Comparison of ENCODE assay signal across 8 cellular contexts in genomic region chr20:64083380-64084208, GRCh38. TPM values are rescaled to one million over a fixed set of nuclear protein-coding genes. Genes with fewer than 3 reads are reported as not detected.
DNase-seq lines count a peak whose midpoint lies in the region; ATAC-seq and TF ChIP-seq lines count a peak whose summit lies in the region.

No MANE protein-coding gene starts in this region.

- peaks cover 0 to 9% (median 2%) of the 10 kb centered on the region in 7 donors for H3K9me3 Mint-ChIP-seq in CD4-positive, CD25-positive, alpha-beta regulatory T cell
- H3K9me3 Mint-ChIP-seq in activated T-helper 17 cell treated with anti-CD3 and anti-CD28 coated beads, Interleukin-2, amount 50 U/mL, for 72 hours: no peaks in the 10 kb centered on the region
- peaks cover 16% of the 10 kb centered on the region for H3K9me3 Mint-ChIP-seq in nephron progenitor cell

- H3K4me3 Mint-ChIP-seq in CD4-positive, CD25-positive, alpha-beta regulatory T cell: peak overlapping the region; percentile 72 to 94 (median 82)
- H3K4me3 Mint-ChIP-seq in activated T-helper 17 cell treated with anti-CD3 and anti-CD28 coated beads, Interleukin-2, amount 50 U/mL, for 72 hours: peak overlapping the region; percentile 79
- peak overlapping the region; percentile 71 for H3K4me3 Mint-ChIP-seq in nephron progenitor cell

- H3K9ac ChIP-seq in HUES48 (ENCODE audit: low read depth, low read length): no peak overlapping the region

- peak; percentile 54 to 71 (median 55) for DNase-seq in CD4-positive, CD25-positive, alpha-beta regulatory T cell
- DNase-seq in OCI-M2 (lab: John Stamatoyannopoulos, UW; ENCODE audit: unreplicated experiment): peak; percentile 52
- peak; percentile 63 for DNase-seq in fibroblast of mammary gland (ENCODE audit: low read depth)
- DNase-seq in nephron progenitor cell: peak; percentile 91
- peak in 33 of 49 donors; percentile 10 to 90 (median 57) for DNase-seq in substantia nigra (lab: John Stamatoyannopoulos, UW)

- H3K4me1 Mint-ChIP-seq in CD4-positive, CD25-positive, alpha-beta regulatory T cell: peaks cover 0 to 37% (median 11%) of the 10 kb centered on the region in 4 donors
- no peaks in the 10 kb centered on the region for H3K4me1 Mint-ChIP-seq in activated T-helper 17 cell treated with anti-CD3 and anti-CD28 coated beads, Interleukin-2, amount 50 U/mL, for 72 hours
- peaks cover 33% of the 10 kb centered on the region for H3K4me1 Mint-ChIP-seq in nephron progenitor cell

- H3K4me1 ChIP-seq in CD4-positive, CD25-positive, alpha-beta regulatory T cell (ENCODE audit: control insufficient read depth, insufficient read depth, low read length, poor library complexity, severe bottlenecking): peaks cover 37% of the 10 kb centered on the region
- H3K4me1 ChIP-seq in HUES48 (ENCODE audit: control insufficient read depth, insufficient read depth, low read length): peaks cover 24% of the 10 kb centered on the region

- H3K27me3 Mint-ChIP-seq in CD4-positive, CD25-positive, alpha-beta regulatory T cell: peaks cover 33% of the 10 kb centered on the region
- peaks cover 3% of the 10 kb centered on the region for H3K27me3 Mint-ChIP-seq in activated T-helper 17 cell treated with anti-CD3 and anti-CD28 coated beads, Interleukin-2, amount 50 U/mL, for 72 hours
- peaks cover 70% of the 10 kb centered on the region for H3K27me3 Mint-ChIP-seq in nephron progenitor cell (ENCODE audit: low read depth, poor library complexity)

- no peak overlapping the region for H3K27ac ChIP-seq in CD4-positive, CD25-positive, alpha-beta regulatory T cell (ENCODE audit: insufficient read depth, low read length, poor library complexity, severe bottlenecking)
- H3K27ac ChIP-seq in HUES48 (ENCODE audit: low read depth, low read length): no peak overlapping the region
- no peak overlapping the region for H3K27ac ChIP-seq in substantia nigra (ENCODE audit: low read depth, low read length, poor library complexity, severe bottlenecking)

- TF ChIP-seq CTCF in fibroblast of mammary gland (conservative IDR thresholded peaks at IDR 0.05; ENCODE audit: control insufficient read depth, insufficient read depth, low read depth, low read length): no peak
- TF ChIP-seq CTCF in nephron progenitor cell (IDR thresholded peaks at IDR 0.05): peak; percentile 46

- peaks cover 0 to 6% of the 10 kb centered on the region in 2 experiments for H3K9me3 ChIP-seq in CD4-positive, CD25-positive, alpha-beta regulatory T cell (ENCODE audit: control insufficient read depth in 2 of 2, low read length in 2 of 2)
- H3K9me3 ChIP-seq in HUES48 (ENCODE audit: control insufficient read depth, insufficient read depth, low read length): no peaks in the 10 kb centered on the region

- peaks cover 4% of the 10 kb centered on the region for H3K27me3 ChIP-seq in CD4-positive, CD25-positive, alpha-beta regulatory T cell (ENCODE audit: control insufficient read depth, insufficient read depth, low read length)
- peaks cover 62% of the 10 kb centered on the region for H3K27me3 ChIP-seq in HUES48 (ENCODE audit: control insufficient read depth, insufficient read depth, low read length)

- H3K36me3 ChIP-seq in CD4-positive, CD25-positive, alpha-beta regulatory T cell (ENCODE audit: control insufficient read depth, insufficient read depth, low read length): no peaks in the 10 kb centered on the region
- H3K36me3 ChIP-seq in HUES48 (ENCODE audit: control insufficient read depth, insufficient read depth, low read length): no peaks in the 10 kb centered on the region

- peak overlapping the region in 1 of 3 donors; percentile 20 for H3K27ac Mint-ChIP-seq in CD4-positive, CD25-positive, alpha-beta regulatory T cell
- no peak overlapping the region for H3K27ac Mint-ChIP-seq in activated T-helper 17 cell treated with anti-CD3 and anti-CD28 coated beads, Interleukin-2, amount 50 U/mL, for 72 hours
- no peak overlapping the region for H3K27ac Mint-ChIP-seq in nephron progenitor cell

- peaks cover 3% of the 10 kb centered on the region for H3K36me3 Mint-ChIP-seq in CD4-positive, CD25-positive, alpha-beta regulatory T cell
- H3K36me3 Mint-ChIP-seq in activated T-helper 17 cell treated with anti-CD3 and anti-CD28 coated beads, Interleukin-2, amount 50 U/mL, for 72 hours (ENCODE audit: low read depth): no peaks in the 10 kb centered on the region
- H3K36me3 Mint-ChIP-seq in nephron progenitor cell (ENCODE audit: low read depth): no peaks in the 10 kb centered on the region

- ATAC-seq in CD4-positive, CD25-positive, alpha-beta regulatory T cell (ENCODE audit: low read depth in 2 of 2): peak; percentile 38 to 56
- ATAC-seq in activated T-helper 17 cell treated with anti-CD3 and anti-CD28 coated beads, Interleukin-2, amount 50 U/mL, for 72 hours (replicated peaks): peak; percentile 63
- ATAC-seq in HG02884 (IDR thresholded peaks at IDR 0.05; ENCODE audit: unreplicated experiment): no peak

- no peak overlapping the region for H3K4me3 ChIP-seq in CD4-positive, CD25-positive, alpha-beta regulatory T cell (ENCODE audit: low read depth, low read length)
- H3K4me3 ChIP-seq in HUES48 (ENCODE audit: low read depth, low read length): peak overlapping the region; percentile 70
- H3K4me3 ChIP-seq in fibroblast of mammary gland (ENCODE audit: control insufficient read depth, low read depth, low read length): peak overlapping the region; percentile 16

RNA-seq across cellular contexts. Expression of gene LKAAEAR1, which starts 0.6 kb away (rescaled TPM):
- not detected for total RNA-seq in CD4-positive, CD25-positive, alpha-beta regulatory T cell
- polyA plus RNA-seq in CD4-positive, CD25-positive, alpha-beta regulatory T cell: 1 to 10 TPM in 1 of 4 donors, under 1 TPM in 1, not detected in 2; 0.42 to 1.4 TPM
- under 1 TPM in 1 of 2 donors, not detected in 1; 0.71 TPM for total RNA-seq in activated T-helper 17 cell treated with anti-CD3 and anti-CD28 coated beads, Interleukin-2, amount 50 U/mL, for 72 hours

RNA-seq across cellular contexts. Expression of gene OPRL1, which starts 3.7 kb away (rescaled TPM):
- total RNA-seq in CD4-positive, CD25-positive, alpha-beta regulatory T cell: 1.3 TPM
- 1 to 10 TPM in 1 of 4 donors, under 1 TPM in 3; 0.58 to 1.1 (median 0.59) TPM for polyA plus RNA-seq in CD4-positive, CD25-positive, alpha-beta regulatory T cell
- under 1 TPM; 0.48 to 0.56 TPM for total RNA-seq in activated T-helper 17 cell treated with anti-CD3 and anti-CD28 coated beads, Interleukin-2, amount 50 U/mL, for 72 hours

RNA-seq across cellular contexts. Expression of gene RGS19, which starts 4.3 kb away (rescaled TPM):
- total RNA-seq in CD4-positive, CD25-positive, alpha-beta regulatory T cell: 50.7 TPM
- 100 to 1,000 TPM in 2 of 4 donors, 10 to 100 TPM in 2; 79.4 to 105 (median 95.0) TPM for polyA plus RNA-seq in CD4-positive, CD25-positive, alpha-beta regulatory T cell
- 10 to 100 TPM; 38.6 to 49.4 TPM for total RNA-seq in activated T-helper 17 cell treated with anti-CD3 and anti-CD28 coated beads, Interleukin-2, amount 50 U/mL, for 72 hours

RNA-seq across cellular contexts. Expression of gene TCEA2, which starts 20.6 kb away (rescaled TPM):
- 24.8 TPM for total RNA-seq in CD4-positive, CD25-positive, alpha-beta regulatory T cell
- polyA plus RNA-seq in CD4-positive, CD25-positive, alpha-beta regulatory T cell: 10 to 100 TPM; 17.7 to 27.1 (median 20.9) TPM
- 10 to 100 TPM; 52.0 to 79.9 TPM for total RNA-seq in activated T-helper 17 cell treated with anti-CD3 and anti-CD28 coated beads, Interleukin-2, amount 50 U/mL, for 72 hours

RNA-seq across cellular contexts. Expression of gene NPBWR2, which starts 23.8 kb away (rescaled TPM):
- total RNA-seq in CD4-positive, CD25-positive, alpha-beta regulatory T cell: not detected
- polyA plus RNA-seq in CD4-positive, CD25-positive, alpha-beta regulatory T cell: not detected
- not detected for total RNA-seq in activated T-helper 17 cell treated with anti-CD3 and anti-CD28 coated beads, Interleukin-2, amount 50 U/mL, for 72 hours
